Comparison of ENCODE assay signal across 8 cellular contexts in the genomic region with DNA sequence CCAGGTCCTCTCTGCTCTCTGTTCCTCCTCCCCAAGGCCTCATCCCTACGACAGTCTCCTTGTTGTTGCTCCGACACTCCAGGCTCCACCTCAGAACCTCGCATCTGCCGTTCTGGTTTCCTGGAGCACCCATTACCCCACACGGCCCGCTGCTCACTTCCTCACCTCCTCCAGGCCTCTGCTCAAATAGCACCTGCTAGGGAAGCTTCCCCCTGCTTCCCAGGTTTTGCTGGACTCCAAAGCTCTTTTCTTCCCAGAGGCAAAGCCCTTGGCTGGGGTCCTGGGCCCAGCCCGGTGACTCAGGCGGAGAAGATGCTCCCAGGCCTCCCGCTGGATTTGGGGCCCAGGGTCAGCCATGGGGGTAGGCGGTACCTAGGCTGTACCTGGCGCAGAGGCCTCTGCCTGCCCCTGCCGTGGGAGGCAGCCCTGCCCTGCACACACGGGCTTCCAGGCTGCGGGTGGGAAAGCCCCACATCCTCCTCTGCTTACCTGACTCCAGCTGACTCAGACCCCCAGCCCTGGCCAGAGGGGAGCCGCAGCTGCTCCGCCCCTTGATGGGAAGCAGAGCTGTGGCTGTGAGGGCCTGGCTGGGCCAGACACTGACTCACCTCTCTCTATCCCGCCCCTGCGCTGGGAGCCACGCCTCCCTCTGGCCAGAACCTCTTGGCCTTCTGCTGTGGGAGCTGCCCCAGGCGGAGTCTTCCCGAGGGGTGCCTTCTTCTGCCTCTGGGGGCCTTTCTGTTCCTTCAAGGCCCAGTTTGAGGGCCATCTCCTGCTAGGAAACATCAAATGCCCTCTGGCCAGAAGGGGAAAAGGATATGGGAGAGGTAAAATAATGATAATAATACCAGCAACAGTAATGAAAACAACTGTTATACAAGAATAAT.
DNase-seq lines count a peak whose midpoint lies in the region; ATAC-seq, FAIRE-seq and TF ChIP-seq lines count a peak whose summit lies in the region.

No MANE protein-coding gene starts in this region.

- CTCF ChIA-PET in T-cell (lab: Charles Lee): interaction anchor here in 1 of 2 donors (0.6 kb wide), 1 partner anchor 146 kb away, joined by 3 read pairs; no protein-coding TSS in a partner anchor

- H3K9me3 ChIP-seq in HUES64 (ENCODE audit: insufficient read depth, low read depth, low read length) (peaks cover 4% of the 10 kb centered on the region; the same call in 1 of the 2 replicates), keratinocyte (ENCODE audit: control insufficient read depth, low read depth, low read length) (no peaks in the 10 kb centered on the region)

- peak overlapping the region; percentile 62 for H2AFZ ChIP-seq in keratinocyte (ENCODE audit: control insufficient read depth, low read length)

- H3K79me2 ChIP-seq in keratinocyte (ENCODE audit: control insufficient read depth, insufficient read depth, low read length): no peaks in the 10 kb centered on the region

- H3K27ac ChIP-seq in HUES64 (ENCODE audit: low read depth, low read length): peak overlapping the region; percentile 16; the same call in 1 of the 2 replicates
- H3K27ac ChIP-seq in keratinocyte (ENCODE audit: control insufficient read depth, insufficient read depth, low read length): peak overlapping the region; percentile 93

- POLR2A ChIA-PET in T-cell (lab: Charles Lee): no interaction called here

- H3K9ac ChIP-seq in HUES64 (ENCODE audit: low read depth, low read length): no peak overlapping the region; the same call in 1 of the 2 replicates
- H3K9ac ChIP-seq in keratinocyte (ENCODE audit: control insufficient read depth, extremely low read depth, insufficient read depth, low read length): peak overlapping the region; percentile 84

- FAIRE-seq in keratinocyte (lab: Jason Lieb, UNC): peak; percentile 71

- dilution Hi-C loops in keratinocyte (cut with MboI; ENCODE audit: extremely low pct_ligation_motif_present, low sequenced_read_pairs): no loop called here

- TF ChIP-seq CTCF in AG09309 (IDR thresholded peaks at IDR 0.05; ENCODE audit: control insufficient read depth, insufficient read depth, low read depth, low read length, missing control alignments) (no peak), astrocyte of the spinal cord (IDR thresholded peaks at IDR 0.05; ENCODE audit: low read depth, low read length) (no peak), keratinocyte (optimal IDR thresholded peaks at IDR 0.05 in 1 of 3, IDR thresholded peaks at IDR 0.05 in 1 of 3, conservative IDR thresholded peaks at IDR 0.05 in 1 of 3; ENCODE audit: extremely low read depth in 1 of 3, insufficient read depth in 2 of 3, low read length in 3 of 3) (peak in 1 of 3 experiments; percentile 25)

- H3K27me3 ChIP-seq in HUES64 (ENCODE audit: insufficient read depth, low read length): no peaks in the 10 kb centered on the region
- H3K27me3 ChIP-seq in keratinocyte (ENCODE audit: control insufficient read depth, extremely low read depth, insufficient read depth, low read length): no peaks in the 10 kb centered on the region

- peak; percentile 73 for ATAC-seq in stimulated activated naive CD8-positive, alpha-beta T cell treated with anti-CD3 and anti-CD28 coated beads, Interleukin-15, Interleukin-2, amounts not matched to agents 100 U/mL and 50 U/mL, for 24 hours
- ATAC-seq in T-cell (replicated peaks in 1 of 4): no peak
- no peak for ATAC-seq in HG02759 (IDR thresholded peaks at IDR 0.05; ENCODE audit: unreplicated experiment)
- no peak for ATAC-seq in HG02884 (IDR thresholded peaks at IDR 0.05; ENCODE audit: unreplicated experiment)

- DNase-seq in AG09309 (ENCODE audit: low read depth) (no peak), astrocyte of the spinal cord (ENCODE audit: low read depth, low spot score) (peak; percentile 97), keratinocyte (ENCODE audit: low read depth, low spot score) (peak; percentile 92), T-cell (no peak)
- DNase-seq in stimulated activated naive CD8-positive, alpha-beta T cell treated with anti-CD3 and anti-CD28 coated beads, Interleukin-15, Interleukin-2, amounts not matched to agents 100 U/mL and 50 U/mL, for 24 hours: peak; percentile 58

- no peaks in the 10 kb centered on the region for H3K4me1 Mint-ChIP-seq in T-cell

- H3K9me3 Mint-ChIP-seq in T-cell: peaks cover 0 to 6% (median 4%) of the 10 kb centered on the region in 3 donors

- H3K4me3 ChIP-seq in AG09309 (ENCODE audit: control insufficient read depth, low read depth, low read length) (peak overlapping the region; percentile 26), HUES64 (ENCODE audit: low read length) (peak overlapping the region; percentile 30), astrocyte of the spinal cord (ENCODE audit: low read depth, low read length) (peak overlapping the region; percentile 24), keratinocyte (ENCODE audit: control insufficient read depth in 2 of 3, extremely low read depth in 1 of 3, insufficient read depth in 2 of 3, low read depth in 1 of 3, low read length in 3 of 3) (peak overlapping the region; percentile 37 to 64 (median 62))

- H3K27me3 Mint-ChIP-seq in T-cell: peaks cover 4 to 17% of the 10 kb centered on the region in 2 donors

- 36% methylated on average over 21 of the region's 21 CpGs for WGBS in HUES64

- H3K36me3 ChIP-seq in HUES64 (ENCODE audit: insufficient read depth, low read length): no peaks in the 10 kb centered on the region
- no peaks in the 10 kb centered on the region for H3K36me3 ChIP-seq in keratinocyte (ENCODE audit: control insufficient read depth in 2 of 2, extremely low read depth in 1 of 2, insufficient read depth in 2 of 2, low read length in 2 of 2)

- H3K9me1 ChIP-seq in keratinocyte (ENCODE audit: control insufficient read depth, extremely low read depth, insufficient read depth, low read length): no peaks in the 10 kb centered on the region

- in situ Hi-C loops in astrocyte of the spinal cord (cut with HindIII; ENCODE audit: low sequenced_read_pairs): no loop called here

- H3K36me3 Mint-ChIP-seq in T-cell: no peaks in the 10 kb centered on the region

- H4K20me1 ChIP-seq in keratinocyte (ENCODE audit: control insufficient read depth, extremely low read depth, insufficient read depth, low read length): no peaks in the 10 kb centered on the region

- no peak overlapping the region for H3K27ac Mint-ChIP-seq in T-cell

- peak overlapping the region; percentile 77 for H3K4me2 ChIP-seq in keratinocyte (ENCODE audit: control insufficient read depth, extremely low read depth, insufficient read depth, low read depth, low read length)

- no peak overlapping the region for H3K4me3 Mint-ChIP-seq in T-cell

- H3K4me1 ChIP-seq in HUES64 (ENCODE audit: insufficient read depth, low read length) (peaks cover 16% of the 10 kb centered on the region; the same call in 1 of the 2 replicates), keratinocyte (ENCODE audit: control insufficient read depth, extremely low read depth, insufficient read depth, low read length) (peaks cover 32% of the 10 kb centered on the region)

Comparison
In these comparisons a context has a peak if more than half of its experiments do, and no peak if none do; other contexts are left out.
1. DNase-seq: peak in astrocyte of the spinal cord (single experiment), keratinocyte (single experiment) and stimulated activated naive CD8-positive, alpha-beta T cell treated with anti-CD3 and anti-CD28 coated beads, Interleukin-15, Interleukin-2, amounts not matched to agents 100 U/mL and 50 U/mL, for 24 hours (single experiment); none in AG09309 (single experiment) and T-cell (0 of 34).
2. Peak in every context shown above with its lines, with median percentiles within 50 percentile points of each other: H3K4me3 ChIP-seq.